Comparison of ENCODE assay signal across 1 cellular context in genomic region chr14:36056846-36057245, GRCh38.
TF ChIP-seq lines count a peak whose summit lies in the region.

No MANE protein-coding gene starts in this region.

TF ChIP-seq in GM23338, 12 proteins besides CTCF, POLR2A, EP300 and RAD21 (continued from another document):
- TF ChIP-seq ZNF462 (CRISPR knock-in tag; IDR thresholded peaks at IDR 0.05) (no peak), STAT1 (IDR thresholded peaks at IDR 0.05; ENCODE audit: unreplicated experiment) (no peak), CREB1 (CRISPR knock-in tag; IDR thresholded peaks at IDR 0.05; ENCODE audit: low read depth) (no peak)
TF ChIP-seq in GM23338: peak in this region for 0.
